ENCODE assay signal across 1 cellular context in genomic region chr3:72482589-72483249, GRCh38.
A peak's percentile ranks its signal among the peaks of the same experiment; 100 is the strongest.
TF ChIP-seq lines count a peak whose summit lies in the region.

No MANE protein-coding gene starts in this region.

TF ChIP-seq in GM12878, 131 proteins besides CTCF, POLR2A, EP300 and RAD21 (continued from another document):
- TF ChIP-seq PKNOX1 (IDR thresholded peaks at IDR 0.05) (no peak), NFIC (IDR thresholded peaks at IDR 0.05; ENCODE audit: low read depth, low read length) (peak; percentile 64; the same call in 1 of the 2 replicates), CREB1 (IDR thresholded peaks at IDR 0.05; ENCODE audit: low read depth) (peak; percentile 83), ZNF687 (IDR thresholded peaks at IDR 0.05) (peak; percentile 54; the same call in 1 of the 2 replicates), CREM (IDR thresholded peaks at IDR 0.05; ENCODE audit: low read depth) (peak; percentile 74), SP1 (IDR thresholded peaks at IDR 0.05; ENCODE audit: low read depth, low read length) (peak; percentile 19), EGR1 (IDR thresholded peaks at IDR 0.05; ENCODE audit: borderline replicate concordance in 1 of 2, low read depth in 2 of 2, low read length in 2 of 2) (0 out of 3 replicates have a peak, but pooled peaks of 1 of the 2 experiments have one; percentile 29), TCF3 (IDR thresholded peaks at IDR 0.05; ENCODE audit: borderline replicate concordance, insufficient read depth, low read depth, low read length) (no peak), IRF4 (IDR thresholded peaks at IDR 0.05; ENCODE audit: low read depth, low read length) (0 out of 2 replicates have a peak, but pooled peaks have one; percentile 39), IKZF1 (conservative IDR thresholded peaks at IDR 0.05) (peak; percentile 41), NR2F1 (conservative IDR thresholded peaks at IDR 0.05) (peak; percentile 66; the same call in 1 of the 2 replicates), MEF2B (IDR thresholded peaks at IDR 0.05; ENCODE audit: partially characterized antibody, poor library complexity, severe bottlenecking) (peak; percentile 16), BCLAF1 (IDR thresholded peaks at IDR 0.05) (no peak), NR2C2 (IDR thresholded peaks at IDR 0.05; ENCODE audit: borderline replicate concordance, control insufficient read depth, insufficient read length, low read depth) (no peak), SUZ12 (IDR thresholded peaks at IDR 0.05; ENCODE audit: unreplicated experiment) (no peak)
TF ChIP-seq in GM12878: peak in this region for 19.
